Comparison of ENCODE assay signal across 25 cellular contexts in genomic region chr6:99276747-99277146, GRCh38.
DNase-seq lines count a peak whose midpoint lies in the region; ATAC-seq and FAIRE-seq lines count a peak whose summit lies in the region.
"Had no signal": no experiment of that assay in that cellular context is flagged by ENCODE, and none has a peak within 500 bp of the region (broad histone marks: within the 10 kb centered on the region; RNA-seq: fewer than 3 reads in every experiment).

No MANE protein-coding gene starts in this region.

- H3K27ac Mint-ChIP-seq in activated CD8-positive, alpha-beta memory T cell treated with anti-CD3 and anti-CD28 coated beads, Interleukin-2, amount 10 ng/mL, durations not matched to agents 7 days and 5 days, result no peak overlapping the region
- no peak overlapping the region for H3K27ac Mint-ChIP-seq in activated T-cell treated with anti-CD3 and anti-CD28 coated beads, Interleukin-2, amount 50 U/mL, for 72 hours
- H3K27ac Mint-ChIP-seq: B cell; naive B cell; T-helper 2 cell treated with Interferon-gamma antibody and Interleukin-4, amounts not matched to agents 5 μg/mL and 100 μg/mL, for 36 hours; WTC11 had no signal

- no peak for ATAC-seq in activated CD8-positive, alpha-beta memory T cell treated with anti-CD3 and anti-CD28 coated beads, Interleukin-2, amount 10 ng/mL, durations not matched to agents 7 days and 5 days
- no peak for ATAC-seq in activated T-cell treated with anti-CD3 and anti-CD28 coated beads, Interleukin-2, amount 50 U/mL, for 72 hours (replicated peaks in 1 of 2)
- ATAC-seq: WTC11 had no signal

- peak; percentile 38 for DNase-seq in activated CD8-positive, alpha-beta memory T cell treated with anti-CD3 and anti-CD28 coated beads, Interleukin-2, amount 10 ng/mL, durations not matched to agents 7 days and 5 days
- no peak for DNase-seq in activated CD8-positive, alpha-beta memory T cell treated with anti-CD3 and anti-CD28 coated beads for 24 hours
- DNase-seq in SK-MEL-5 (ENCODE audit: low read depth, low spot score) (peak; percentile 5), foreskin melanocyte (peak; percentile 35), urothelium cell line (ENCODE audit: low spot score) (peak; percentile 6), midbrain (lab: John Stamatoyannopoulos, UW) (no peak)
- no peak for DNase-seq in activated T-cell treated with anti-CD3 and anti-CD28 coated beads, Interleukin-2, amount 50 U/mL, for 72 hours
- DNase-seq in activated CD4-positive, alpha-beta T cell treated with anti-CD3 and anti-CD28 coated beads for 4 hours, result no peak
- DNase-seq: activated CD4-positive, alpha-beta T cell treated with anti-CD3 and anti-CD28 coated beads, Interleukin-2, amount 50 U/mL, for 48 hours; activated T-cell treated with anti-CD3 and anti-CD28 coated beads for 4 hours; adrenal gland; caudate nucleus; kidney; MG63; naive B cell; NCI-H146; NCI-H524 treated with DMSO at 0.1 percent for 48 hours; Peyer's patch; retina; SK-N-SH; stimulated activated CD4-positive, alpha-beta T cell treated with anti-CD3 and anti-CD28 coated beads, Interleukin-4, amount 100 ng/mL, for 1 hour; stimulated activated naive CD4-positive, alpha-beta T cell had no signal

- no peaks in the 10 kb centered on the region for H3K9me3 Mint-ChIP-seq in activated CD8-positive, alpha-beta memory T cell treated with anti-CD3 and anti-CD28 coated beads, Interleukin-2, amount 10 ng/mL, durations not matched to agents 7 days and 5 days (ENCODE audit: low read depth)
- no peaks in the 10 kb centered on the region for H3K9me3 Mint-ChIP-seq in activated T-cell treated with anti-CD3 and anti-CD28 coated beads, Interleukin-2, amount 50 U/mL, for 72 hours
- H3K9me3 Mint-ChIP-seq: naive B cell; T-helper 2 cell treated with Interferon-gamma antibody and Interleukin-4, amounts not matched to agents 5 μg/mL and 100 μg/mL, for 36 hours; WTC11 had no signal

- H3K4me1 Mint-ChIP-seq in activated CD8-positive, alpha-beta memory T cell treated with anti-CD3 and anti-CD28 coated beads, Interleukin-2, amount 10 ng/mL, durations not matched to agents 7 days and 5 days, result no peaks in the 10 kb centered on the region
- no peaks in the 10 kb centered on the region for H3K4me1 Mint-ChIP-seq in activated T-cell treated with anti-CD3 and anti-CD28 coated beads, Interleukin-2, amount 50 U/mL, for 72 hours (ENCODE audit: low read depth)
- H3K4me1 Mint-ChIP-seq: B cell, naive B cell had no signal

- H3K36me3 Mint-ChIP-seq in activated CD8-positive, alpha-beta memory T cell treated with anti-CD3 and anti-CD28 coated beads, Interleukin-2, amount 10 ng/mL, durations not matched to agents 7 days and 5 days, result no peaks in the 10 kb centered on the region
- H3K36me3 Mint-ChIP-seq in activated T-cell treated with anti-CD3 and anti-CD28 coated beads, Interleukin-2, amount 50 U/mL, for 72 hours (ENCODE audit: insufficient read depth in 2 of 2), result no peaks in the 10 kb centered on the region
- H3K36me3 Mint-ChIP-seq: naive B cell had no signal

- FAIRE-seq in urothelium cell line (lab: Jason Lieb, UNC), result no peak
- FAIRE-seq: kidney had no signal

- H3K27me3 Mint-ChIP-seq in activated CD8-positive, alpha-beta memory T cell treated with anti-CD3 and anti-CD28 coated beads, Interleukin-2, amount 10 ng/mL, durations not matched to agents 7 days and 5 days, result peaks cover 31% of the 10 kb centered on the region
- peaks cover 32% of the 10 kb centered on the region for H3K27me3 Mint-ChIP-seq in activated T-cell treated with anti-CD3 and anti-CD28 coated beads, Interleukin-2, amount 50 U/mL, for 72 hours (ENCODE audit: low read depth)

- CTCF ChIA-PET in activated CD8-positive, alpha-beta memory T cell treated with anti-CD3 and anti-CD28 coated beads, Interleukin-2, amount 10 ng/mL, durations not matched to agents 7 days and 5 days (lab: Charles Lee), result no interaction called here

- no peak overlapping the region for H3K4me3 Mint-ChIP-seq in activated CD8-positive, alpha-beta memory T cell treated with anti-CD3 and anti-CD28 coated beads, Interleukin-2, amount 10 ng/mL, durations not matched to agents 7 days and 5 days
- H3K4me3 Mint-ChIP-seq in activated T-cell treated with anti-CD3 and anti-CD28 coated beads, Interleukin-2, amount 50 U/mL, for 72 hours, result no peak overlapping the region
- H3K4me3 Mint-ChIP-seq: B cell; naive B cell; T-helper 2 cell treated with Interferon-gamma antibody and Interleukin-4, amounts not matched to agents 5 μg/mL and 100 μg/mL, for 36 hours; WTC11 had no signal

- in situ Hi-C loops in SK-MEL-5 (cut with HindIII; ENCODE audit: low pct_unique_long_range_greater_than_20kb, low sequenced_read_pairs), result no loop called here

Comparison
In these comparisons a context has a peak if more than half of its experiments do, and no peak if none do; other contexts are left out.
1. DNase-seq: peak in activated CD8-positive, alpha-beta memory T cell treated with anti-CD3 and anti-CD28 coated beads, Interleukin-2, amount 10 ng/mL, durations not matched to agents 7 days and 5 days (single experiment), SK-MEL-5 (single experiment), foreskin melanocyte (single experiment) and urothelium cell line (single experiment); none in activated CD8-positive, alpha-beta memory T cell treated with anti-CD3 and anti-CD28 coated beads for 24 hours (single experiment), activated T-cell treated with anti-CD3 and anti-CD28 coated beads, Interleukin-2, amount 50 U/mL, for 72 hours (0 of 2), midbrain (single experiment) and activated CD4-positive, alpha-beta T cell treated with anti-CD3 and anti-CD28 coated beads for 4 hours (0 of 2).